26 cellular contexts compared by ENCODE assay signal in genomic region chr5:134787692-134788091, GRCh38.
"Had no signal": no experiment of that assay in that cellular context is flagged by ENCODE, and none has a peak within 500 bp of the region (broad histone marks: within the 10 kb centered on the region; RNA-seq: fewer than 3 reads in every experiment).

No MANE protein-coding gene starts in this region.

- H3K79me2 ChIP-seq: parathyroid adenoma had no signal

- H3K36me3 ChIP-seq: ovary had no signal

- H2AFZ ChIP-seq: parathyroid adenoma had no signal

- H3K9ac ChIP-seq: parathyroid adenoma had no signal

- DNase-seq: naive B cell; naive thymus-derived CD8-positive, alpha-beta T cell; nephron progenitor cell; occipital lobe; ovary; posterior cingulate gyrus; psoas muscle; right cardiac atrium; right lobe of liver; sigmoid colon; small intestine; stimulated activated CD4-positive, alpha-beta T cell treated with anti-CD3 and anti-CD28 coated beads, Interleukin-15, amount 100 ng/mL, for 24 hours; stimulated activated CD4-positive, alpha-beta T cell treated with anti-CD3 and anti-CD28 coated beads, Interleukin-2, amount 100 ng/mL, for 24 hours; stimulated activated CD4-positive, alpha-beta T cell treated with anti-CD3 and anti-CD28 coated beads, Interleukin-2, amount 100 ng/mL, for 48 hours; stimulated activated CD4-positive, alpha-beta T cell treated with anti-CD3 and anti-CD28 coated beads, Interleukin-4, amount 100 ng/mL, for 24 hours; stimulated activated naive B cell treated with anti-CD40 and anti-IgM and Interleukin-4, amounts not matched to agents 10 μg/mL and 1 μg/mL and 100 μg/mL, for 72 hours; stimulated activated naive CD4-positive, alpha-beta T cell treated with Interleukin-2 at 50 U/mL for 16 hours; stomach; thyroid gland; trophoblast cell; upper lobe of left lung had no signal

- H3K9me3 ChIP-seq: neutrophil, ovary, psoas muscle, right lobe of liver, sigmoid colon, stomach, thoracic aorta, thyroid gland, tibial nerve, upper lobe of left lung, vagina had no signal

- H3K27ac ChIP-seq: neutrophil, ovary, parathyroid adenoma, psoas muscle, right lobe of liver, sigmoid colon, stomach, thoracic aorta, thyroid gland, tibial nerve, upper lobe of left lung, vagina had no signal

- H3K4me1 ChIP-seq: parathyroid adenoma, psoas muscle, right lobe of liver, sigmoid colon, stomach, thyroid gland, tibial nerve, upper lobe of left lung, vagina had no signal

- H3K4me3 ChIP-seq: ovary, psoas muscle, right lobe of liver, sigmoid colon, stomach, thoracic aorta, thyroid gland, tibial nerve, upper lobe of left lung, vagina had no signal

- H3K27me3 ChIP-seq: neutrophil, ovary, right lobe of liver, sigmoid colon, stomach, thyroid gland, tibial nerve, upper lobe of left lung, vagina had no signal
